Comparison of ENCODE assay signal across 8 cellular contexts in genomic region chr10:125982256-125982948, GRCh38.
DNase-seq lines count a peak whose midpoint lies in the region; ATAC-seq, FAIRE-seq and TF ChIP-seq lines count a peak whose summit lies in the region.

No MANE protein-coding gene starts in this region.

- peak; percentile 58 for TF ChIP-seq CTCF in coronary artery (IDR thresholded peaks at IDR 0.05)
- peak; percentile 69 for TF ChIP-seq CTCF in thoracic aorta (IDR thresholded peaks at IDR 0.05)

- H3K4me1 ChIP-seq in thoracic aorta (ENCODE audit: control insufficient read depth in 1 of 2, low read depth in 2 of 2): no peaks in the 10 kb centered on the region

- H3K36me3 ChIP-seq in thoracic aorta: no peaks in the 10 kb centered on the region

- H3K27ac ChIP-seq in coronary artery: no peak overlapping the region
- H3K27ac ChIP-seq in thoracic aorta: no peak overlapping the region

- ATAC-seq in GM21447 (IDR thresholded peaks at IDR 0.05; ENCODE audit: unreplicated experiment): peak; percentile 76
- ATAC-seq in thoracic aorta (ENCODE audit: insufficient number of reproducible peaks, low FRiP score, low read depth): peak; percentile 62

- FAIRE-seq in RCC 7860 (lab: Jason Lieb, UNC): peak; percentile 88

- H3K27me3 ChIP-seq in thoracic aorta (replicated peaks; ENCODE audit: insufficient read depth): no peaks in the 10 kb centered on the region

- no peaks in the 10 kb centered on the region for H3K9me3 ChIP-seq in thoracic aorta

- peak; percentile 87 for DNase-seq in NCI-H510A treated with DMSO at 0.1 percent for 48 hours (lab: John Stamatoyannopoulos, UW)
- DNase-seq in NCI-H510A (lab: John Stamatoyannopoulos, UW): no peak
- DNase-seq in HT-29 (ENCODE audit: low spot score): peak; percentile 87
- peak; percentile 79 for DNase-seq in RCC 7860 (ENCODE audit: low spot score)
- DNase-seq in coronary artery (ENCODE audit: low spot score): no peak
- peak; percentile 84 for DNase-seq in left kidney (ENCODE audit: low read depth, low spot score)
- DNase-seq in thoracic aorta (ENCODE audit: low spot score): no peak

- H3K4me3 ChIP-seq in coronary artery (no peak overlapping the region), thoracic aorta (no peak overlapping the region)

Comparison
In these comparisons a context has a peak if more than half of its experiments do, and no peak if none do; other contexts are left out.
1. DNase-seq: peak in NCI-H510A treated with DMSO at 0.1 percent for 48 hours (single experiment), HT-29 (single experiment), RCC 7860 (single experiment) and left kidney (single experiment); none in NCI-H510A (single experiment), coronary artery (single experiment) and thoracic aorta (single experiment).